Comparison of ENCODE assay signal across 1 cellular context in genomic region chr17:79078476-79079190, GRCh38.
TF ChIP-seq lines count a peak whose summit lies in the region.

No MANE protein-coding gene starts in this region.

TF ChIP-seq in SK-N-SH, 30 proteins besides CTCF, POLR2A, EP300 and RAD21 (continued from another document):
- no peak for TF ChIP-seq REST (IDR thresholded peaks at IDR 0.05; ENCODE audit: low read depth, low read length)
